ENCODE assay signal across 1 cellular context in the genomic region with DNA sequence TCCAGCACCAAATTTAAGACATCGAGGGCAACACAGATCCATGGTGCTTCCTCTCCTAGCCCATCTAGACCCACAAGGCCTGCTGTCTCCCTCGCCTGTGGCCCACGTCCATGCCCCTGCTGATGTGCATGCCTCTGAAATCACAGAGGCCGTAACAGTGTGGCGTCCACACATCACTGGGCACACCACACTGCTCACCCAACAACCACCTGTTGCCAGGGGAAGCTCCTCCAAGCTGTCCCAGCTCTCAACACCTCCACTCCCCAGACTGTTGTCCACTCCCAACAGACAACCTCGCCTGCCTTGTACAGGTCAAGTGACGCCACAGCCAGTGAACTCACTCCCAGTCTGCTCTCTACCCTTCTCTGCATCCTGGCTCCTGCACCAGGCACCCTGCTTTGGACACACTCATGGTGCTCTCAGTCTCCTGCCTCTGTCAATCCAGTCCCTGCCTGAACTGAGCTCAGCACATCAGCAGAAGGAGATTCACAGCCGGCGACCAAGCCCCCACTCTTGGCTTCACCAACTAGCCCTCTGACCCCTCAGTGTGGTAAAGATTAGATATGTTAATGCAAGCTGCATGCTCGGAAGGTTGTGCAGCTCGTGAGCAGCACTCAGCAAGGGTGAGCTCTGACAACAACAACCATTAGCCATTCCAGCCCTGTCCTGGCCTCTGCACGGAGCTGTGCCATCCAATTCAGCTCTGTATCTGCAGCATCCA.
TF ChIP-seq lines count a peak whose summit lies in the region.

No MANE protein-coding gene starts in this region.

TF ChIP-seq in GM23338, 12 proteins besides CTCF, POLR2A, EP300 and RAD21 (continued from another document):
- TF ChIP-seq, protein P1, sequence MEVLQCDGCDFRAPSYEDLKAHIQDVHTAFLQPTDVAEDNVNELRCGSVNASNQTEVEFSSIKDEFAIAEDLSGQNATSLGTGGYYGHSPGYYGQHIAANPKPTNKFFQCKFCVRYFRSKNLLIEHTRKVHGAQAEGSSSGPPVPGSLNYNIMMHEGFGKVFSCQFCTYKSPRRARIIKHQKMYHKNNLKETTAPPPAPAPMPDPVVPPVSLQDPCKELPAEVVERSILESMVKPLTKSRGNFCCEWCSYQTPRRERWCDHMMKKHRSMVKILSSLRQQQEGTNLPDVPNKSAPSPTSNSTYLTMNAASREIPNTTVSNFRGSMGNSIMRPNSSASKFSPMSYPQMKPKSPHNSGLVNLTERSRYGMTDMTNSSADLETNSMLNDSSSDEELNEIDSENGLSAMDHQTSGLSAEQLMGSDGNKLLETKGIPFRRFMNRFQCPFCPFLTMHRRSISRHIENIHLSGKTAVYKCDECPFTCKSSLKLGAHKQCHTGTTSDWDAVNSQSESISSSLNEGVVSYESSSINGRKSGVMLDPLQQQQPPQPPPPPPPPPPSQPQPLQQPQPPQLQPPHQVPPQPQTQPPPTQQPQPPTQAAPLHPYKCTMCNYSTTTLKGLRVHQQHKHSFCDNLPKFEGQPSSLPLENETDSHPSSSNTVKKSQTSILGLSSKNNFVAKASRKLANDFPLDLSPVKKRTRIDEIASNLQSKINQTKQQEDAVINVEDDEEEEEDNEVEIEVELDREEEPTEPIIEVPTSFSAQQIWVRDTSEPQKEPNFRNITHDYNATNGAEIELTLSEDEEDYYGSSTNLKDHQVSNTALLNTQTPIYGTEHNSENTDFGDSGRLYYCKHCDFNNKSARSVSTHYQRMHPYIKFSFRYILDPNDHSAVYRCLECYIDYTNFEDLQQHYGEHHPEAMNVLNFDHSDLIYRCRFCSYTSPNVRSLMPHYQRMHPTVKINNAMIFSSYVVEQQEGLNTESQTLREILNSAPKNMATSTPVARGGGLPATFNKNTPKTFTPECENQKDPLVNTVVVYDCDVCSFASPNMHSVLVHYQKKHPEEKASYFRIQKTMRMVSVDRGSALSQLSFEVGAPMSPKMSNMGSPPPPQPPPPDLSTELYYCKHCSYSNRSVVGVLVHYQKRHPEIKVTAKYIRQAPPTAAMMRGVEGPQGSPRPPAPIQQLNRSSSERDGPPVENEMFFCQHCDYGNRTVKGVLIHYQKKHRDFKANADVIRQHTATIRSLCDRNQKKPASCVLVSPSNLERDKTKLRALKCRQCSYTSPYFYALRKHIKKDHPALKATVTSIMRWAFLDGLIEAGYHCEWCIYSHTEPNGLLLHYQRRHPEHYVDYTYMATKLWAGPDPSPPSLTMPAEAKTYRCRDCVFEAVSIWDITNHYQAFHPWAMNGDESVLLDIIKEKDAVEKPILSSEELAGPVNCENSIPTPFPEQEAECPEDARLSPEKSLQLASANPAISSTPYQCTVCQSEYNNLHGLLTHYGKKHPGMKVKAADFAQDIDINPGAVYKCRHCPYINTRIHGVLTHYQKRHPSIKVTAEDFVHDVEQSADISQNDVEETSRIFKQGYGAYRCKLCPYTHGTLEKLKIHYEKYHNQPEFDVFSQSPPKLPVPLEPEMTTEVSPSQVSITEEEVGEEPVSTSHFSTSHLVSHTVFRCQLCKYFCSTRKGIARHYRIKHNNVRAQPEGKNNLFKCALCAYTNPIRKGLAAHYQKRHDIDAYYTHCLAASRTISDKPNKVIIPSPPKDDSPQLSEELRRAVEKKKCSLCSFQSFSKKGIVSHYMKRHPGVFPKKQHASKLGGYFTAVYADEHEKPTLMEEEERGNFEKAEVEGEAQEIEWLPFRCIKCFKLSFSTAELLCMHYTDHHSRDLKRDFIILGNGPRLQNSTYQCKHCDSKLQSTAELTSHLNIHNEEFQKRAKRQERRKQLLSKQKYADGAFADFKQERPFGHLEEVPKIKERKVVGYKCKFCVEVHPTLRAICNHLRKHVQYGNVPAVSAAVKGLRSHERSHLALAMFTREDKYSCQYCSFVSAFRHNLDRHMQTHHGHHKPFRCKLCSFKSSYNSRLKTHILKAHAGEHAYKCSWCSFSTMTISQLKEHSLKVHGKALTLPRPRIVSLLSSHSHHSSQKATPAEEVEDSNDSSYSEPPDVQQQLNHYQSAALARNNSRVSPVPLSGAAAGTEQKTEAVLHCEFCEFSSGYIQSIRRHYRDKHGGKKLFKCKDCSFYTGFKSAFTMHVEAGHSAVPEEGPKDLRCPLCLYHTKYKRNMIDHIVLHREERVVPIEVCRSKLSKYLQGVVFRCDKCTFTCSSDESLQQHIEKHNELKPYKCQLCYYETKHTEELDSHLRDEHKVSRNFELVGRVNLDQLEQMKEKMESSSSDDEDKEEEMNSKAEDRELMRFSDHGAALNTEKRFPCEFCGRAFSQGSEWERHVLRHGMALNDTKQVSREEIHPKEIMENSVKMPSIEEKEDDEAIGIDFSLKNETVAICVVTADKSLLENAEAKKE (CRISPR knock-in tag; IDR thresholded peaks at IDR 0.05), result no peak
